In genomic region chrX:119871245-119871598, GRCh38 we compare ENCODE assay signal across 8 cellular contexts. TPM values are rescaled to one million over a fixed set of nuclear protein-coding genes. Genes with fewer than 3 reads are reported as not detected.
DNase-seq lines count a peak whose midpoint lies in the region; ATAC-seq and TF ChIP-seq lines count a peak whose summit lies in the region.

No MANE protein-coding gene starts in this region.

- no peak for TF ChIP-seq CTCF in DOHH2 (IDR thresholded peaks at IDR 0.05; ENCODE audit: low read depth, low read length, poor library complexity, severe bottlenecking)
- TF ChIP-seq CTCF in brain microvascular endothelial cell (IDR thresholded peaks at IDR 0.05; ENCODE audit: low read depth, low read length, missing control alignments), result no peak
- TF ChIP-seq CTCF in left lung (IDR thresholded peaks at IDR 0.05), result no peak
- no peak for TF ChIP-seq CTCF in thyroid gland (IDR thresholded peaks at IDR 0.05)
- no peak for TF ChIP-seq CTCF in GM13976 (IDR thresholded peaks at IDR 0.05; ENCODE audit: borderline replicate concordance, control extremely low read depth, extremely low read depth, insufficient read depth, missing control alignments)

- H3K27ac Mint-ChIP-seq in IgD-negative memory B cell, result peak overlapping the region; percentile 95 to 99 (median 99)

- H3K27me3 Mint-ChIP-seq in IgD-negative memory B cell, result no peaks in the 10 kb centered on the region

- no peak for TF ChIP-seq POLR2A in thyroid gland (IDR thresholded peaks at IDR 0.05)

- H3K4me1 Mint-ChIP-seq in IgD-negative memory B cell, result peaks cover 6 to 22% (median 7%) of the 10 kb centered on the region in 3 donors

- H3K9me3 ChIP-seq in DOHH2 (ENCODE audit: control insufficient read depth, insufficient read depth, low read length) (no peaks in the 10 kb centered on the region), left lung (no peaks in the 10 kb centered on the region), thyroid gland (no peaks in the 10 kb centered on the region)

- H3K4me1 ChIP-seq in DOHH2 (ENCODE audit: control insufficient read depth, low read length) (peaks cover 9% of the 10 kb centered on the region), left lung (peaks cover 0 to 19% of the 10 kb centered on the region in 2 donors), thyroid gland (peaks cover 0 to 3% of the 10 kb centered on the region in 2 donors)

- peak overlapping the region; percentile 88 for H3K27ac ChIP-seq in DOHH2 (ENCODE audit: low read depth, low read length)
- peak overlapping the region; percentile 84 for H3K27ac ChIP-seq in brain microvascular endothelial cell
- H3K27ac ChIP-seq in left lung, result peak overlapping the region; percentile 90 to 95
- H3K27ac ChIP-seq in thyroid gland, result peak overlapping the region; percentile 77 to 96 (median 87)

- peak overlapping the region; percentile 83 for H3K4me2 ChIP-seq in DOHH2 (ENCODE audit: low read length)

- H3K27me3 ChIP-seq in DOHH2 (ENCODE audit: control insufficient read depth, low read length) (no peaks in the 10 kb centered on the region), brain microvascular endothelial cell (replicated peaks) (no peaks in the 10 kb centered on the region), left lung (no peaks in the 10 kb centered on the region), thyroid gland (no peaks in the 10 kb centered on the region)

- peaks cover 72% of the 10 kb centered on the region for H3K79me2 ChIP-seq in DOHH2 (ENCODE audit: control insufficient read depth, low read length)

- intact Hi-C loops in left lung (cut with DNase I), result no loop called here
- intact Hi-C loops in thyroid gland (cut with DNase I), result loop anchor here (5.0 kb wide), 1 partner anchor 79 kb away; the partner anchor contains the start of gene RPL39

- H3K9me3 Mint-ChIP-seq in IgD-negative memory B cell, result peaks cover 0 to 1% (median 0%) of the 10 kb centered on the region in 3 donors

- in situ Hi-C loops in brain microvascular endothelial cell (cut with HindIII; ENCODE audit: low pct_ligation_motif_present, low sequenced_read_pairs) (no loop called here), GM13976 (cut with MboI; ENCODE audit: low sequenced_read_pairs, unreplicated experiment) (no loop called here)

- H3K4me3 Mint-ChIP-seq in IgD-negative memory B cell, result peak overlapping the region; percentile 96 to 98 (median 97)

- DNase-seq in brain microvascular endothelial cell (no peak), left lung (peak in 1 of 2 donors; percentile 33), thyroid gland (no peak), SHP77 treated with DMSO at 0.1 percent for 48 hours (lab: John Stamatoyannopoulos, UW) (no peak), GM13976 (ENCODE audit: low spot score) (no peak)

- H3K4me3 ChIP-seq in DOHH2 (ENCODE audit: low read length) (peak overlapping the region; percentile 93), brain microvascular endothelial cell (ENCODE audit: low read depth, low read length) (peak overlapping the region; percentile 74), left lung (peak overlapping the region; percentile 39 to 65), thyroid gland (replicated peaks in 1 of 3) (peak overlapping the region in 2 of 3 donors; percentile 45 to 60)

- H3K9me2 ChIP-seq in DOHH2 (replicated peaks; ENCODE audit: control insufficient read depth, low read length), result no peaks in the 10 kb centered on the region

- H3K36me3 ChIP-seq in DOHH2 (ENCODE audit: control insufficient read depth, low read length) (peaks cover 28% of the 10 kb centered on the region), brain microvascular endothelial cell (replicated peaks) (no peaks in the 10 kb centered on the region), left lung (peaks cover 0 to 6% of the 10 kb centered on the region in 2 donors), thyroid gland (no peaks in the 10 kb centered on the region)

- no peaks in the 10 kb centered on the region; the same call in 1 of the 2 replicates for H3F3A ChIP-seq in DOHH2 (ENCODE audit: control insufficient read depth, insufficient read depth)

- peaks cover 1% of the 10 kb centered on the region for H3K36me3 Mint-ChIP-seq in IgD-negative memory B cell

- ATAC-seq in GM21528 (IDR thresholded peaks at IDR 0.05; ENCODE audit: low FRiP score, unreplicated experiment) (peak; percentile 49), left lung (peak; percentile 52)

- 0 to 1% methylated on average over 15 to 26 of the region's 26 CpGs for WGBS in thyroid gland, 2 donors

- no peaks in the 10 kb centered on the region for H4K20me1 ChIP-seq in DOHH2 (ENCODE audit: control insufficient read depth, insufficient read depth, low read depth, low read length)

RNA-seq across cellular contexts. Expression of gene RNF113A, which starts 0.3 kb away (rescaled TPM):
- 66.2 TPM for polyA plus RNA-seq in IgD-negative memory B cell
- total RNA-seq in left lung (10 to 100 TPM; 10.2 to 11.2 TPM), thyroid gland (10 to 100 TPM; 10.1 to 18.0 (median 14.9) TPM)

RNA-seq across cellular contexts. Expression of gene NDUFA1, which starts 0.4 kb away (rescaled TPM):
- polyA plus RNA-seq in IgD-negative memory B cell, result 249 TPM
- total RNA-seq in left lung, result 10 to 100 TPM; 81.7 to 91.9 TPM
- total RNA-seq in thyroid gland, result 10 to 100 TPM; 36.2 to 80.0 (median 66.6) TPM

RNA-seq across cellular contexts. Expression of gene UPF3B, which starts 18.5 kb away (rescaled TPM):
- polyA plus RNA-seq in IgD-negative memory B cell, result 12.4 TPM
- total RNA-seq in left lung (1 to 10 TPM; 4.5 to 5.5 TPM), thyroid gland (1 to 10 TPM; 3.2 to 4.4 (median 3.9) TPM)

RNA-seq across cellular contexts. Expression of gene AKAP14, which starts 24.5 kb away (rescaled TPM):
- not detected for polyA plus RNA-seq in IgD-negative memory B cell
- total RNA-seq in left lung, result 1 to 10 TPM in 1 of 2 donors, not detected in 1; 2.7 TPM
- not detected for total RNA-seq in thyroid gland
